Comparison of ENCODE assay signal across 23 cellular contexts in genomic region chr14:80037349-80037748, GRCh38.
"Had no signal": no experiment of that assay in that cellular context is flagged by ENCODE, and none has a peak within 500 bp of the region (broad histone marks: within the 10 kb centered on the region; RNA-seq: fewer than 3 reads in every experiment).

No MANE protein-coding gene starts in this region.

- H3K36me3 ChIP-seq: esophagus squamous epithelium, heart right ventricle, lower lobe of right lung, neutrophil, pancreas, right lobe of liver, thyroid gland had no signal

- H3K27ac ChIP-seq: coronary artery, esophagus squamous epithelium, heart right ventricle, lower lobe of right lung, neutrophil, pancreas, right lobe of liver, thyroid gland had no signal

- H3K4me1 Mint-ChIP-seq: natural killer cell; stimulated activated naive CD8-positive, alpha-beta T cell treated with anti-CD3 and anti-CD28 coated beads, Interleukin-15, amount 100 ng/mL, for 72 hours had no signal

- H3K9me3 ChIP-seq: esophagus squamous epithelium, lower lobe of right lung, neutrophil, pancreas, right lobe of liver, thyroid gland had no signal

- H3K4me3 ChIP-seq: coronary artery, esophagus squamous epithelium, heart right ventricle, lower lobe of right lung, pancreas, right lobe of liver, thyroid gland had no signal

- H3K27me3 Mint-ChIP-seq: stimulated activated naive CD8-positive, alpha-beta T cell treated with anti-CD3 and anti-CD28 coated beads, Interleukin-15, amount 100 ng/mL, for 72 hours; type B pancreatic cell had no signal

- H3K4me3 Mint-ChIP-seq: natural killer cell; stimulated activated naive CD8-positive, alpha-beta T cell treated with anti-CD3 and anti-CD28 coated beads, Interleukin-15, amount 100 ng/mL, for 72 hours; type B pancreatic cell had no signal

- H3K4me1 ChIP-seq: esophagus squamous epithelium, heart right ventricle, lower lobe of right lung, pancreas, right lobe of liver, thyroid gland had no signal

- H3K27me3 ChIP-seq: esophagus squamous epithelium, heart right ventricle, neutrophil, pancreas, right lobe of liver, thyroid gland had no signal

- ATAC-seq: heart right ventricle; left ventricle myocardium superior; lower lobe of right lung; natural killer cell; pancreas; right lobe of liver; stimulated activated naive CD8-positive, alpha-beta T cell treated with anti-CD3 and anti-CD28 coated beads, Interleukin-15, amount 100 ng/mL, for 72 hours had no signal

- H3K36me3 Mint-ChIP-seq: natural killer cell, type B pancreatic cell had no signal

- H3K27ac Mint-ChIP-seq: natural killer cell, type B pancreatic cell had no signal

- DNase-seq: dermis blood vessel endothelial cell; effector memory CD4-positive, alpha-beta T cell; erythroblast; esophagus squamous epithelium; foreskin melanocyte; glutamatergic neuron; heart right ventricle; hippocampal formation; left ventricle myocardium superior; lower lobe of right lung; natural killer cell; pancreas; right lobe of liver; small intestine; stimulated activated CD4-positive, alpha-beta T cell treated with anti-CD3 and anti-CD28 coated beads, Interleukin-15, amount 100 ng/mL, for 24 hours; stimulated activated CD4-positive, alpha-beta T cell treated with anti-CD3 and anti-CD28 coated beads, Interleukin-2, amount 100 ng/mL, for 48 hours; stimulated activated CD8-positive, alpha-beta memory T cell treated with anti-CD3 and anti-CD28 coated beads, Interleukin-4, amount 100 ng/mL, for 48 hours; stimulated activated naive CD4-positive, alpha-beta T cell; stimulated activated naive CD8-positive, alpha-beta T cell treated with anti-CD3 and anti-CD28 coated beads, Interleukin-15, amount 100 ng/mL, for 72 hours; thyroid gland had no signal
